Comparison of ENCODE assay signal across 18 cellular contexts in genomic region chr11:121358775-121359174, GRCh38.
"Had no signal": no experiment of that assay in that cellular context is flagged by ENCODE, and none has a peak within 500 bp of the region (broad histone marks: within the 10 kb centered on the region; RNA-seq: fewer than 3 reads in every experiment).

No MANE protein-coding gene starts in this region.

- ATAC-seq: natural killer cell, psoas muscle had no signal

- H3K27ac Mint-ChIP-seq: natural killer cell; stimulated activated naive CD8-positive, alpha-beta T cell treated with anti-CD3 and anti-CD28 coated beads, Interleukin-15, Interleukin-2, amounts not matched to agents 100 ng/mL and 50 ng/mL, for 24 hours; T-helper 2 cell treated with Interferon-gamma antibody and Interleukin-4, amounts not matched to agents 5 μg/mL and 100 μg/mL, for 36 hours had no signal

- H3K79me2 ChIP-seq: hepatocyte had no signal

- FAIRE-seq: colon, endothelial cell of umbilical vein, frontal cortex had no signal

- H3K4me3 ChIP-seq: hepatocyte, lung, psoas muscle, testis had no signal

- H3K9me3 Mint-ChIP-seq: natural killer cell; stimulated activated naive CD8-positive, alpha-beta T cell treated with anti-CD3 and anti-CD28 coated beads, Interleukin-15, Interleukin-2, amounts not matched to agents 100 ng/mL and 50 ng/mL, for 24 hours; T-helper 2 cell treated with Interferon-gamma antibody and Interleukin-4, amounts not matched to agents 5 μg/mL and 100 μg/mL, for 36 hours had no signal

- H3K27me3 Mint-ChIP-seq: stimulated activated naive CD8-positive, alpha-beta T cell treated with anti-CD3 and anti-CD28 coated beads, Interleukin-15, Interleukin-2, amounts not matched to agents 100 ng/mL and 50 ng/mL, for 24 hours had no signal

- H3K4me1 Mint-ChIP-seq: natural killer cell had no signal

- H2AFZ ChIP-seq: hepatocyte had no signal

- H3K27ac ChIP-seq: hepatocyte, psoas muscle, testis had no signal

- H3K9me3 ChIP-seq: psoas muscle, testis had no signal

- DNase-seq: activated CD4-positive, alpha-beta T cell treated with anti-CD3 and anti-CD28 coated beads for 1 hour; activated CD4-positive, alpha-beta T cell treated with anti-CD3 and anti-CD28 coated beads, Interleukin-2, amount 50 U/mL, for 48 hours; activated T-cell treated with anti-CD3 and anti-CD28 coated beads, Interleukin-2, amount 50 U/mL, for 48 hours; aorta; natural killer cell; nucleus accumbens; psoas muscle; stimulated activated CD4-positive, alpha-beta T cell treated with anti-CD3 and anti-CD28 coated beads, Interleukin-15, amount 100 ng/mL, for 24 hours; stimulated activated CD4-positive, alpha-beta T cell treated with anti-CD3 and anti-CD28 coated beads, Interleukin-4, amount 100 ng/mL, for 24 hours; SW 1271; testis had no signal

- H3K27me3 ChIP-seq: hepatocyte, testis had no signal

- H3K36me3 Mint-ChIP-seq: natural killer cell had no signal

- H3K4me2 ChIP-seq: hepatocyte had no signal

- H3K4me3 Mint-ChIP-seq: natural killer cell; stimulated activated naive CD8-positive, alpha-beta T cell treated with anti-CD3 and anti-CD28 coated beads, Interleukin-15, Interleukin-2, amounts not matched to agents 100 ng/mL and 50 ng/mL, for 24 hours; T-helper 2 cell treated with Interferon-gamma antibody and Interleukin-4, amounts not matched to agents 5 μg/mL and 100 μg/mL, for 36 hours had no signal

- H3K4me1 ChIP-seq: psoas muscle, testis had no signal
